Comparison of ENCODE assay signal across 8 cellular contexts in genomic region chr1:23344987-23345472, GRCh38. TPM values are rescaled to one million over a fixed set of nuclear protein-coding genes. Genes with fewer than 3 reads are reported as not detected.
DNase-seq lines count a peak whose midpoint lies in the region; ATAC-seq, FAIRE-seq and TF ChIP-seq lines count a peak whose summit lies in the region.

No MANE protein-coding gene starts in this region.

- no peaks in the 10 kb centered on the region for H3K27me3 ChIP-seq in DOHH2 (ENCODE audit: control insufficient read depth, low read length)
- no peaks in the 10 kb centered on the region for H3K27me3 ChIP-seq in KMS-11 (ENCODE audit: insufficient read depth, low read depth)
- H3K27me3 ChIP-seq in body of pancreas, result no peaks in the 10 kb centered on the region
- H3K27me3 ChIP-seq in lower lobe of right lung (ENCODE audit: low read depth), result no peaks in the 10 kb centered on the region

- TF ChIP-seq POLR2A in body of pancreas (IDR thresholded peaks at IDR 0.05), result no peak

- H3K4me1 ChIP-seq in DOHH2 (ENCODE audit: control insufficient read depth, low read length) (peaks cover 32% of the 10 kb centered on the region), KMS-11 (ENCODE audit: low read depth, poor library complexity, severe bottlenecking) (peaks cover 29% of the 10 kb centered on the region), body of pancreas (peaks cover 39% of the 10 kb centered on the region), lower lobe of right lung (peaks cover 39% of the 10 kb centered on the region)

- H3F3A ChIP-seq in DOHH2 (ENCODE audit: control insufficient read depth, insufficient read depth), result peaks cover 3% of the 10 kb centered on the region; the same call in 1 of the 2 replicates

- H3K9me2 ChIP-seq in DOHH2 (replicated peaks; ENCODE audit: control insufficient read depth, low read length), result no peaks in the 10 kb centered on the region

- H3K9me3 ChIP-seq in DOHH2 (ENCODE audit: control insufficient read depth, insufficient read depth, low read length), result no peaks in the 10 kb centered on the region
- no peaks in the 10 kb centered on the region for H3K9me3 ChIP-seq in body of pancreas
- no peaks in the 10 kb centered on the region for H3K9me3 ChIP-seq in lower lobe of right lung

- H3K36me3 ChIP-seq in DOHH2 (ENCODE audit: control insufficient read depth, low read length) (peaks cover 40% of the 10 kb centered on the region), KMS-11 (ENCODE audit: insufficient read depth) (no peaks in the 10 kb centered on the region), body of pancreas (replicated peaks in 1 of 2; ENCODE audit: insufficient read depth in 1 of 2, low read depth in 2 of 2) (no peaks in the 10 kb centered on the region), lower lobe of right lung (no peaks in the 10 kb centered on the region)

- no peak for FAIRE-seq in urothelium cell line (lab: Jason Lieb, UNC)

- H3K4me2 ChIP-seq in DOHH2 (ENCODE audit: low read length) (peak overlapping the region; percentile 91), KMS-11 (peak overlapping the region; percentile 75)

- peak overlapping the region; percentile 98 for H2AFZ ChIP-seq in KMS-11 (ENCODE audit: low read depth)

- ATAC-seq in body of pancreas (no peak), lower lobe of right lung (no peak), HG02588 (IDR thresholded peaks at IDR 0.05; ENCODE audit: unreplicated experiment) (no peak), HG03520 (IDR thresholded peaks at IDR 0.05; ENCODE audit: unreplicated experiment) (no peak)

- peak overlapping the region; percentile 59 for H3K27ac ChIP-seq in DOHH2 (ENCODE audit: low read depth, low read length)
- H3K27ac ChIP-seq in KMS-11, result peak overlapping the region; percentile 97
- H3K27ac ChIP-seq in body of pancreas, result peak overlapping the region; percentile 81 to 99 (median 94)
- peak overlapping the region; percentile 95 for H3K27ac ChIP-seq in lower lobe of right lung

- intact Hi-C loops in body of pancreas (cut with DNase I), result loop anchor here (10.0 kb wide), 1 partner anchor 50 kb away; no protein-coding TSS in a partner anchor
- intact Hi-C loops in lower lobe of right lung (cut with DNase I), result no loop called here

- TF ChIP-seq CTCF in DOHH2 (IDR thresholded peaks at IDR 0.05; ENCODE audit: low read depth, low read length, poor library complexity, severe bottlenecking) (no peak), KMS-11 (conservative IDR thresholded peaks at IDR 0.05; ENCODE audit: low read depth, low read length) (no peak), body of pancreas (IDR thresholded peaks at IDR 0.05) (no peak), lower lobe of right lung (IDR thresholded peaks at IDR 0.05) (no peak)

- no peak for DNase-seq in body of pancreas
- DNase-seq in lower lobe of right lung, result no peak
- DNase-seq in urothelium cell line (ENCODE audit: low spot score), result peak; percentile 6
- no peak for DNase-seq in CD1c-positive myeloid dendritic cell (ENCODE audit: extremely low spot score)

- peak overlapping the region; percentile 99 for H3K9ac ChIP-seq in KMS-11

- H3K4me3 ChIP-seq in DOHH2 (ENCODE audit: low read length) (peak overlapping the region; percentile 98), KMS-11 (IDR thresholded peaks at IDR 0.05; ENCODE audit: insufficient read depth, low read depth, low read length) (peak overlapping the region; percentile 79), body of pancreas (peak overlapping the region; percentile 26 to 88), lower lobe of right lung (peak overlapping the region; percentile 89)

- H4K20me1 ChIP-seq in DOHH2 (ENCODE audit: control insufficient read depth, insufficient read depth, low read depth, low read length) (peaks cover 31% of the 10 kb centered on the region), KMS-11 (ENCODE audit: insufficient read depth) (peaks cover 22% of the 10 kb centered on the region)

- peaks cover 47% of the 10 kb centered on the region for H3K79me2 ChIP-seq in DOHH2 (ENCODE audit: control insufficient read depth, low read length)
- peaks cover 41% of the 10 kb centered on the region for H3K79me2 ChIP-seq in KMS-11 (ENCODE audit: insufficient read depth, low read depth)

- WGBS in body of pancreas, 2 donors, result 24 to 38% methylated on average over 8 of the region's 8 CpGs

RNA-seq across cellular contexts. Expression of gene HNRNPR, which starts 0.9 kb away (rescaled TPM):
- total RNA-seq in body of pancreas (10 to 100 TPM; 34.2 to 41.2 TPM), lower lobe of right lung (84.9 TPM)

RNA-seq across cellular contexts. Expression of gene ZNF436, which starts 24.6 kb away (rescaled TPM):
- total RNA-seq in body of pancreas (10 to 100 TPM in 1 of 2 donors, 1 to 10 TPM in 1; 8.6 to 18.5 TPM), lower lobe of right lung (11.6 TPM)
